14 cellular contexts compared by ENCODE assay signal in the genomic region with DNA sequence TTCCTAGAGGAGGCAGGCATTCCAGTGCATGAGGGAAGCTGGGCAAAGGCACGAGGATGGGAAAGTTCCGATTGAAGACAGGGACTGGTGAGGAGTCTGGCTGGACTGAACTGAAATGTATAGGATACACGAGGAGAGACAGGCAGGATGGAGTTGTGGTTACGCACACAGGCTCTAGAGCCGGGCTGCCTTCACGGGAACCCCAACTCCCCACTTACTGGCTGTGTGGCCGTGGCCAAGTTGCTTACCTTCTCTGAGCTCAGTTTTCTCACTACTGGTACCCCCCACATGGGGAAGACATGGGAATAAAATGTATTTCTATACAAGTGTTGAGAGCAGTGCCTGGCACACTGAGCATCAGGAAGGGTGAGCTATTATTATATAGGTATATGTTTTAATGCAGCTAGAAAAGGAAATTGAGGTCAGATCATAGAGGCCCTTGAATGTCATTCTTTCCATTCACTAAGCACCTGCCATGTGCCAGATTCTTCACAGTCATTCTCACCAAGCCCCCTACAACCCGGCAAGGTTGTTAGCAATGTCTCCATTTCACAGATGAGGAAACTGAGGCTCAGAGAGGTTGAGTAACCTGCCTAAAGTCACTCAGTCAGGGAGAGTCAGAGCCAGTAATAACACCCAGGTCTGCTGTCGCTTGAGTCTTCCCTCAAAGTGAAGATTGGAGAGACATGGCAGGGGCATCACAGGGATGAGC. TPM values are rescaled to one million over a fixed set of nuclear protein-coding genes. Genes with fewer than 3 reads are reported as not detected.
DNase-seq lines count a peak whose midpoint lies in the region; ATAC-seq and TF ChIP-seq lines count a peak whose summit lies in the region.
"Had no signal": no experiment of that assay in that cellular context is flagged by ENCODE, and none has a peak within 500 bp of the region (broad histone marks: within the 10 kb centered on the region; RNA-seq: fewer than 3 reads in every experiment).

No MANE protein-coding gene starts in this region.

- no peaks in the 10 kb centered on the region for H3K27me3 ChIP-seq in Caco-2 (replicated peaks; ENCODE audit: control insufficient read depth, insufficient read depth, low read length)
- no peaks in the 10 kb centered on the region for H3K27me3 ChIP-seq in gastrocnemius medialis
- no peaks in the 10 kb centered on the region for H3K27me3 ChIP-seq in CD8-positive, alpha-beta T cell (ENCODE audit: insufficient read depth, low read length)
- H3K27me3 ChIP-seq: colonic mucosa had no signal

- in situ Hi-C loops in gastrocnemius medialis (cut with MboI; ENCODE audit: low sequenced_read_pairs in 4 of 4) = loop anchor here in 3 of 4 donors (25.0 kb wide), 1 partner anchor 363 kb away; no protein-coding TSS in a partner anchor

- H3K27ac ChIP-seq in HEK293 (ENCODE audit: extremely low read depth, low read depth, low read length) (no peak overlapping the region), gastrocnemius medialis (peak overlapping the region; percentile 91 to 97 (median 92))
- H3K27ac ChIP-seq in CD8-positive, alpha-beta T cell (ENCODE audit: low read depth, low read length) = no peak overlapping the region
- H3K27ac ChIP-seq: colonic mucosa had no signal

- H3K27me3 Mint-ChIP-seq in Caco-2 (ENCODE audit: insufficient read depth, unreplicated experiment) = no peaks in the 10 kb centered on the region
- no peaks in the 10 kb centered on the region for H3K27me3 Mint-ChIP-seq in MCF 10A (ENCODE audit: insufficient read depth, unreplicated experiment)
- H3K27me3 Mint-ChIP-seq in CD8-positive, alpha-beta T cell (ENCODE audit: low read depth) = no peaks in the 10 kb centered on the region

- BruUV-seq in Caco-2 (replicated peaks; lab: Mats Ljungman, UMichigan) (no TSS peak), MCF 10A (replicated peaks; lab: Mats Ljungman, UMichigan) (no TSS peak)

- no peaks in the 10 kb centered on the region for H3K9me3 Mint-ChIP-seq in Caco-2 (ENCODE audit: unreplicated experiment)
- H3K9me3 Mint-ChIP-seq in MCF 10A (ENCODE audit: unreplicated experiment) = no peaks in the 10 kb centered on the region
- no peaks in the 10 kb centered on the region for H3K9me3 Mint-ChIP-seq in CD8-positive, alpha-beta T cell
- H3K9me3 Mint-ChIP-seq: CD4-positive, CD25-positive, alpha-beta regulatory T cell had no signal

- no peak overlapping the region for H3K4me3 ChIP-seq in Caco-2 (ENCODE audit: low read depth, low read length)
- no peak overlapping the region for H3K4me3 ChIP-seq in HEK293 (ENCODE audit: low read depth, low read length)
- no peak overlapping the region for H3K4me3 ChIP-seq in gastrocnemius medialis
- H3K4me3 ChIP-seq in CD8-positive, alpha-beta T cell (ENCODE audit: low read depth, low read length) = no peak overlapping the region
- H3K4me3 ChIP-seq: colonic mucosa had no signal

- H3K4me1 ChIP-seq in Caco-2 (peaks cover 28% of the 10 kb centered on the region), HEK293 (ENCODE audit: control insufficient read depth, insufficient read depth, low read length) (no peaks in the 10 kb centered on the region; the same call in 1 of the 2 replicates), gastrocnemius medialis (peaks cover 94 to 97% of the 10 kb centered on the region in 2 donors)
- no peaks in the 10 kb centered on the region for H3K4me1 ChIP-seq in CD8-positive, alpha-beta T cell (ENCODE audit: insufficient read depth, low read length)

- TF ChIP-seq CTCF in Caco-2 (IDR thresholded peaks at IDR 0.05; ENCODE audit: insufficient read depth in 1 of 2, low read depth in 1 of 2, low read length in 1 of 2, severe bottlenecking in 1 of 2, unreplicated experiment in 1 of 2) (no peak), HEK293 (tag by site-specific recombination; IDR thresholded peaks at IDR 0.05) (no peak), MCF 10A (IDR thresholded peaks at IDR 0.05; ENCODE audit: unreplicated experiment) (no peak), gastrocnemius medialis (IDR thresholded peaks at IDR 0.05 in 4 of 5, conservative IDR thresholded peaks at IDR 0.05 in 1 of 5) (no peak)
- no peak for TF ChIP-seq CTCF in CD8-positive, alpha-beta T cell (IDR thresholded peaks at IDR 0.05)

- H3K27ac Mint-ChIP-seq in Caco-2 (ENCODE audit: unreplicated experiment) (peak overlapping the region; percentile 5), MCF 10A (ENCODE audit: low read depth, unreplicated experiment) (peak overlapping the region; percentile 78)
- H3K27ac Mint-ChIP-seq in CD8-positive, alpha-beta T cell = no peak overlapping the region

- peaks cover 3% of the 10 kb centered on the region; the same call in 1 of the 2 replicates for H3K36me3 ChIP-seq in Caco-2 (ENCODE audit: control insufficient read depth, insufficient read depth, low read length)
- H3K36me3 ChIP-seq in HEK293 (ENCODE audit: control insufficient read depth in 2 of 2, insufficient read depth in 1 of 2, low read length in 2 of 2) = no peaks in the 10 kb centered on the region
- no peaks in the 10 kb centered on the region for H3K36me3 ChIP-seq in gastrocnemius medialis
- H3K36me3 ChIP-seq in CD8-positive, alpha-beta T cell (ENCODE audit: insufficient read depth, low read length) = no peaks in the 10 kb centered on the region
- H3K36me3 ChIP-seq: colonic mucosa had no signal

- intact Hi-C loops in Caco-2 (cut with micrococcal nuclease; ENCODE audit: unreplicated experiment) = no loop called here
- intact Hi-C loops in MCF 10A (cut with micrococcal nuclease) = loop anchor here (2.0 kb wide), 1 partner anchor 35 kb away; no protein-coding TSS in a partner anchor
- intact Hi-C loops in gastrocnemius medialis (cut with DNase I; ENCODE audit: low total_unique reads) = loop anchor here (2.0 kb wide), 2 partner anchors 43 to 57 kb away; no protein-coding TSS in a partner anchor
- intact Hi-C loops in CD8-positive, alpha-beta T cell (cut with DNase I, micrococcal nuclease) = no loop called here

- CTCF ChIA-PET in Caco-2 (lab: Charles Lee) = interaction anchor here (1.1 to 2.9 kb wide), 2 partner anchors 11 to 75 kb away, joined by 3 to 11 read pairs; no protein-coding TSS in a partner anchor
- CTCF ChIA-PET in HEK293 (lab: Yijun Ruan, JAX) = interaction anchor here (0.8 to 1.8 kb wide), 5 partner anchors 10 to 78 kb away, joined by 3 to 12 read pairs (median 5); no protein-coding TSS in a partner anchor
- CTCF ChIA-PET in MCF 10A (lab: Yijun Ruan, JAX) = interaction anchor here (0.6 to 8.9 kb wide), 5 partner anchors 18 to 1585 kb away, joined by 3 to 61 read pairs (median 5); no protein-coding TSS in a partner anchor
- CTCF ChIA-PET in CD8-positive, alpha-beta T cell (lab: Charles Lee) = no interaction called here

- peaks cover 58% of the 10 kb centered on the region for H3K36me3 Mint-ChIP-seq in Caco-2 (ENCODE audit: insufficient read depth, unreplicated experiment)
- peaks cover 21% of the 10 kb centered on the region for H3K36me3 Mint-ChIP-seq in MCF 10A (ENCODE audit: insufficient read depth, unreplicated experiment)
- H3K36me3 Mint-ChIP-seq in CD8-positive, alpha-beta T cell = no peaks in the 10 kb centered on the region
- H3K36me3 Mint-ChIP-seq: CD4-positive, CD25-positive, alpha-beta regulatory T cell had no signal

- no peak for ATAC-seq in gastrocnemius medialis
- no peak for ATAC-seq in CD8-positive, alpha-beta T cell
- no peak for ATAC-seq in left lobe of liver

- POLR2A ChIA-PET in Caco-2 (lab: Charles Lee) (no interaction called here), HEK293 (lab: Yijun Ruan, JAX) (interaction anchor here (0.9 to 1.0 kb wide), 2 partner anchors 10 to 25 kb away, joined by 4 read pairs; a partner anchor contains a TSS), MCF 10A (lab: Yijun Ruan, JAX) (interaction anchor here (0.6 to 5.2 kb wide), 14 partner anchors 9 to 299 kb away, joined by 3 to 64 read pairs (median 5); a partner anchor contains a TSS)
- POLR2A ChIA-PET in CD8-positive, alpha-beta T cell (lab: Charles Lee) = interaction anchor here (0.6 kb wide), 1 partner anchor 532 kb away, joined by 3 read pairs; no protein-coding TSS in a partner anchor

- H3K4me3 Mint-ChIP-seq in Caco-2 (ENCODE audit: unreplicated experiment) = no peak overlapping the region
- peak overlapping the region; percentile 77 for H3K4me3 Mint-ChIP-seq in MCF 10A (ENCODE audit: unreplicated experiment)
- no peak overlapping the region for H3K4me3 Mint-ChIP-seq in CD8-positive, alpha-beta T cell
- H3K4me3 Mint-ChIP-seq: CD4-positive, CD25-positive, alpha-beta regulatory T cell had no signal

- H3K4me1 Mint-ChIP-seq in Caco-2 (ENCODE audit: low read depth, unreplicated experiment) (peaks cover 26% of the 10 kb centered on the region), MCF 10A (ENCODE audit: insufficient read depth, unreplicated experiment) (peaks cover 70% of the 10 kb centered on the region)
- no peaks in the 10 kb centered on the region for H3K4me1 Mint-ChIP-seq in CD8-positive, alpha-beta T cell (ENCODE audit: low read depth)

- TF ChIP-seq POLR2A in gastrocnemius medialis (IDR thresholded peaks at IDR 0.05) = no peak

- DNase-seq in Caco-2 (no peak), MCF 10A (ENCODE audit: unreplicated experiment) (no peak), gastrocnemius medialis (no peak), DMS 273 treated with DMSO at 0.1 percent for 48 hours (lab: John Stamatoyannopoulos, UW) (no peak), germinal center (ENCODE audit: low spot score) (no peak), left lobe of liver (ENCODE audit: low spot score) (no peak)
- no peak for DNase-seq in CD8-positive, alpha-beta T cell
- DNase-seq: colonic mucosa, foreskin melanocyte, NCI-H1694 treated with DMSO at 0.1 percent for 48 hours, retina, T-helper 9 cell had no signal

- H3K9me3 ChIP-seq in Caco-2 = no peaks in the 10 kb centered on the region
- H3K9me3 ChIP-seq in HEK293 (ENCODE audit: control insufficient read depth, insufficient read depth, low read depth, low read length) = no peaks in the 10 kb centered on the region
- no peaks in the 10 kb centered on the region for H3K9me3 ChIP-seq in gastrocnemius medialis
- no peaks in the 10 kb centered on the region for H3K9me3 ChIP-seq in CD8-positive, alpha-beta T cell (ENCODE audit: low read length)
- H3K9me3 ChIP-seq: colonic mucosa had no signal

TF ChIP-seq in HEK293, 187 proteins besides CTCF, POLR2A, EP300 and RAD21 (continues in another document):
- no peak for TF ChIP-seq ZNF76 (tag by site-specific recombination; IDR thresholded peaks at IDR 0.05; ENCODE audit: borderline replicate concordance, low read depth)
- TF ChIP-seq PRDM1 (tag by site-specific recombination; IDR thresholded peaks at IDR 0.05) = 0 out of 2 replicates have a peak, but pooled peaks have one; percentile 12

RNA-seq across cellular contexts. Expression of a gene that starts 9.7 kb away (rescaled TPM):
- 40.9 and 46.0 TPM in 2 replicates for total RNA-seq in Caco-2 (2022)
- total RNA-seq in MCF 10A (2022) = 28.7 and 29.3 TPM in 2 replicates
- total RNA-seq in gastrocnemius medialis = 10 to 100 TPM; 11.5 to 31.6 (median 16.3) TPM
- not detected for total RNA-seq in CD8-positive, alpha-beta T cell
- total RNA-seq in left lobe of liver = 1.3 TPM
- total RNA-seq: CD4-positive, CD25-positive, alpha-beta regulatory T cell had no signal

Comparison
In these comparisons a context has a peak if more than half of its experiments do, and no peak if none do; other contexts are left out.
1. H3K27ac ChIP-seq: peak in gastrocnemius medialis (4 of 4); none in HEK293 (single experiment) and CD8-positive, alpha-beta T cell (single experiment).
2. intact Hi-C loops: an anchor here in MCF 10A (2.0 kb wide) and gastrocnemius medialis (2.0 kb wide); none called in Caco-2 and CD8-positive, alpha-beta T cell.